Comparison of ENCODE assay signal across 28 cellular contexts in genomic region chr1:10617931-10618885, GRCh38.
"Had no signal": no experiment of that assay in that cellular context is flagged by ENCODE, and none has a peak within 500 bp of the region (broad histone marks: within the 10 kb centered on the region; RNA-seq: fewer than 3 reads in every experiment).

No MANE protein-coding gene starts in this region.

- H3K27ac ChIP-seq: esophagus muscularis mucosa, foreskin keratinocyte, heart left ventricle, parathyroid adenoma, right atrium auricular region, thyroid gland, upper lobe of left lung, vagina had no signal

- H3K9ac ChIP-seq: parathyroid adenoma had no signal

- H3K36me3 Mint-ChIP-seq: activated naive CD8-positive, alpha-beta T cell treated with anti-CD3 and anti-CD28 coated beads, Interleukin-2, amount 10 ng/mL, durations not matched to agents 7 days and 5 days had no signal

- H3K4me3 Mint-ChIP-seq: activated naive CD4-positive, alpha-beta T cell treated with anti-CD3 and anti-CD28 coated beads, Interleukin-2, amount 10 ng/mL, durations not matched to agents 7 days and 5 days; activated naive CD8-positive, alpha-beta T cell treated with anti-CD3 and anti-CD28 coated beads, Interleukin-2, amount 10 ng/mL, durations not matched to agents 7 days and 5 days; dendritic cell treated with granulocyte-macrophage colony-stimulating factor and Interleukin-4, amounts not matched to agents 40 ng/mL and 50 ng/mL, for 4 days; naive thymus-derived CD8-positive, alpha-beta T cell; neural crest cell; stimulated activated naive CD8-positive, alpha-beta T cell treated with anti-CD3 and anti-CD28 coated beads, Interleukin-15, amount 100 ng/mL, for 72 hours; T-helper 2 cell treated with Interferon-gamma antibody and Interleukin-4, amounts not matched to agents 5 μg/mL and 100 μg/mL, for 36 hours had no signal

- H3K27me3 ChIP-seq: esophagus muscularis mucosa, foreskin keratinocyte, heart left ventricle, right atrium auricular region, thyroid gland, upper lobe of left lung, vagina had no signal

- H3K9me3 Mint-ChIP-seq: activated naive CD4-positive, alpha-beta T cell treated with anti-CD3 and anti-CD28 coated beads, Interleukin-2, amount 10 ng/mL, durations not matched to agents 7 days and 5 days; activated naive CD8-positive, alpha-beta T cell treated with anti-CD3 and anti-CD28 coated beads, Interleukin-2, amount 10 ng/mL, durations not matched to agents 7 days and 5 days; dendritic cell treated with granulocyte-macrophage colony-stimulating factor and Interleukin-4, amounts not matched to agents 40 ng/mL and 50 ng/mL, for 4 days; naive thymus-derived CD8-positive, alpha-beta T cell; neural crest cell; stimulated activated naive CD8-positive, alpha-beta T cell treated with anti-CD3 and anti-CD28 coated beads, Interleukin-15, amount 100 ng/mL, for 72 hours; T-helper 2 cell treated with Interferon-gamma antibody and Interleukin-4, amounts not matched to agents 5 μg/mL and 100 μg/mL, for 36 hours had no signal

- H2AFZ ChIP-seq: parathyroid adenoma had no signal

- ATAC-seq: left ventricle myocardium superior; naive thymus-derived CD8-positive, alpha-beta T cell; stimulated activated naive CD8-positive, alpha-beta T cell treated with anti-CD3 and anti-CD28 coated beads, Interleukin-15, amount 100 ng/mL, for 72 hours had no signal

- H3K4me3 ChIP-seq: esophagus muscularis mucosa, heart left ventricle, right atrium auricular region, thyroid gland, upper lobe of left lung, vagina had no signal

- H3K4me1 ChIP-seq: heart left ventricle, parathyroid adenoma, right atrium auricular region, upper lobe of left lung, vagina had no signal

- H3K27me3 Mint-ChIP-seq: activated naive CD4-positive, alpha-beta T cell treated with anti-CD3 and anti-CD28 coated beads, Interleukin-2, amount 10 ng/mL, durations not matched to agents 7 days and 5 days; activated naive CD8-positive, alpha-beta T cell treated with anti-CD3 and anti-CD28 coated beads, Interleukin-2, amount 10 ng/mL, durations not matched to agents 7 days and 5 days; dendritic cell treated with granulocyte-macrophage colony-stimulating factor and Interleukin-4, amounts not matched to agents 40 ng/mL and 50 ng/mL, for 4 days; naive thymus-derived CD8-positive, alpha-beta T cell; stimulated activated naive CD8-positive, alpha-beta T cell treated with anti-CD3 and anti-CD28 coated beads, Interleukin-15, amount 100 ng/mL, for 72 hours had no signal

- H3K27ac Mint-ChIP-seq: activated naive CD4-positive, alpha-beta T cell treated with anti-CD3 and anti-CD28 coated beads, Interleukin-2, amount 10 ng/mL, durations not matched to agents 7 days and 5 days; activated naive CD8-positive, alpha-beta T cell treated with anti-CD3 and anti-CD28 coated beads, Interleukin-2, amount 10 ng/mL, durations not matched to agents 7 days and 5 days; T-helper 2 cell treated with Interferon-gamma antibody and Interleukin-4, amounts not matched to agents 5 μg/mL and 100 μg/mL, for 36 hours had no signal

- DNase-seq: activated CD4-positive, alpha-beta T cell treated with anti-CD3 and anti-CD28 coated beads for 48 hours; activated CD4-positive, alpha-beta T cell treated with anti-CD3 and anti-CD28 coated beads, Interleukin-2, amount 50 U/mL, for 48 hours; activated CD8-positive, alpha-beta memory T cell treated with anti-CD3 and anti-CD28 coated beads for 24 hours; activated gamma-delta T cell; activated naive CD4-positive, alpha-beta T cell treated with anti-CD3 and anti-CD28 coated beads, Interleukin-2, amount 10 ng/mL, durations not matched to agents 7 days and 5 days; activated naive CD8-positive, alpha-beta T cell treated with anti-CD3 and anti-CD28 coated beads, Interleukin-2, amount 10 ng/mL, durations not matched to agents 7 days and 5 days; amygdala; central memory CD4-positive, alpha-beta T cell; foreskin keratinocyte; hypothalamus; left ventricle myocardium superior; mammary epithelial cell; naive thymus-derived CD8-positive, alpha-beta T cell; occipital lobe; stimulated activated CD4-positive, alpha-beta T cell treated with anti-CD3 and anti-CD28 coated beads, Interleukin-12 subunit alpha, Interleukin-12 subunit beta, amount 100 ng/mL, for 4 hours; stimulated activated CD4-positive, alpha-beta T cell treated with anti-CD3 and anti-CD28 coated beads, Interleukin-4, amount 100 ng/mL, for 1 hour; stimulated activated naive CD8-positive, alpha-beta T cell treated with anti-CD3 and anti-CD28 coated beads, Interleukin-15, amount 100 ng/mL, for 72 hours; T-helper 1 cell; thyroid gland; upper lobe of left lung had no signal

- H3K79me2 ChIP-seq: parathyroid adenoma had no signal

- H3K9me3 ChIP-seq: esophagus muscularis mucosa, heart left ventricle, right atrium auricular region, thyroid gland, upper lobe of left lung, vagina had no signal

- H3K4me1 Mint-ChIP-seq: activated naive CD4-positive, alpha-beta T cell treated with anti-CD3 and anti-CD28 coated beads, Interleukin-2, amount 10 ng/mL, durations not matched to agents 7 days and 5 days; activated naive CD8-positive, alpha-beta T cell treated with anti-CD3 and anti-CD28 coated beads, Interleukin-2, amount 10 ng/mL, durations not matched to agents 7 days and 5 days; naive thymus-derived CD8-positive, alpha-beta T cell; stimulated activated naive CD8-positive, alpha-beta T cell treated with anti-CD3 and anti-CD28 coated beads, Interleukin-15, amount 100 ng/mL, for 72 hours had no signal

- H3K36me3 ChIP-seq: thyroid gland, vagina had no signal
